Comparison of ENCODE assay signal across 12 cellular contexts in genomic region chr2:24183369-24184069, GRCh38. TPM values are rescaled to one million over a fixed set of nuclear protein-coding genes. Genes with fewer than 3 reads are reported as not detected.
DNase-seq lines count a peak whose midpoint lies in the region; ATAC-seq and TF ChIP-seq lines count a peak whose summit lies in the region.
"Had no signal": no experiment of that assay in that cellular context is flagged by ENCODE, and none has a peak within 500 bp of the region (broad histone marks: within the 10 kb centered on the region; RNA-seq: fewer than 3 reads in every experiment).

No MANE protein-coding gene starts in this region.

- H3K79me2 ChIP-seq in osteoblast (ENCODE audit: insufficient read depth, low read length), result no peaks in the 10 kb centered on the region

- H3K27ac ChIP-seq in osteoblast (ENCODE audit: low read depth, low read length), result no peak overlapping the region
- H3K27ac ChIP-seq: SJCRH30 had no signal

- no peaks in the 10 kb centered on the region for H3K27me3 ChIP-seq in osteoblast (ENCODE audit: insufficient read depth, low read length)
- H3K27me3 ChIP-seq: BE2C, SJCRH30 had no signal

- H2AFZ ChIP-seq in osteoblast (ENCODE audit: low read length), result no peak overlapping the region

- H3K4me3 ChIP-seq in choroid plexus epithelial cell (ENCODE audit: low read depth, low read length) (no peak overlapping the region), osteoblast (ENCODE audit: insufficient read depth, low read length) (no peak overlapping the region)
- H3K4me3 ChIP-seq: SJCRH30 had no signal

- no peak overlapping the region for H3K4me2 ChIP-seq in osteoblast (ENCODE audit: insufficient read depth, low read length)

- no peaks in the 10 kb centered on the region for H4K20me1 ChIP-seq in osteoblast (ENCODE audit: insufficient read depth, low read length)

- H3K9me3 ChIP-seq in osteoblast (ENCODE audit: low read depth, low read length), result no peaks in the 10 kb centered on the region
- H3K9me3 ChIP-seq: BE2C, SJCRH30 had no signal

- H3K36me3 ChIP-seq in osteoblast (ENCODE audit: insufficient read depth, low read length), result no peaks in the 10 kb centered on the region
- H3K36me3 ChIP-seq: BE2C, SJCRH30 had no signal

- TF ChIP-seq CTCF in choroid plexus epithelial cell (conservative IDR thresholded peaks at IDR 0.05; ENCODE audit: low read depth, low read length) (no peak), osteoblast (IDR thresholded peaks at IDR 0.05; ENCODE audit: extremely low read depth, low read depth, low read length) (no peak)

- H3K4me1 ChIP-seq in osteoblast (ENCODE audit: insufficient read depth, low read length), result no peaks in the 10 kb centered on the region
- H3K4me1 ChIP-seq: BE2C had no signal

- DNase-seq in ELR (ENCODE audit: low read depth), result peak; percentile 8
- DNase-seq in M059J (ENCODE audit: low read depth), result peak; percentile 11
- DNase-seq in choroid plexus epithelial cell (ENCODE audit: low read depth), result peak; percentile 7
- DNase-seq in osteoblast (ENCODE audit: insufficient read length, low spot score, missing footprints), result peak; percentile 45
- DNase-seq in GM19240 (ENCODE audit: insufficient read length, low spot score), result no peak
- no peak for DNase-seq in left lobe of liver (ENCODE audit: low spot score)
- DNase-seq: BE2C; CD4-positive, alpha-beta memory T cell; RPMI8226; SJCRH30 had no signal

- ATAC-seq in left lobe of liver (no peak), GM18511 (IDR thresholded peaks at IDR 0.05; ENCODE audit: unreplicated experiment) (no peak)

RNA-seq across cellular contexts. Expression of gene FAM228A, which starts 8.7 kb away (rescaled TPM):
- not detected in 2 replicates for total RNA-seq in M059J (2014; rRNA removed; shearing (Covaris generic))
- total RNA-seq in osteoblast, result 1.4 and 1.5 TPM in 2 replicates
- 0.20 TPM for total RNA-seq in left lobe of liver
- total RNA-seq: NCI-H460, SJCRH30 had no signal

Comparison
In these comparisons a context has a peak if more than half of its experiments do, and no peak if none do; other contexts are left out.
1. DNase-seq: peak in ELR (single experiment), M059J (single experiment), choroid plexus epithelial cell (single experiment) and osteoblast (single experiment); none in GM19240 (single experiment) and left lobe of liver (single experiment).